8 cellular contexts compared by ENCODE assay signal in genomic region chr22:49046546-49047305, GRCh38.
A peak's percentile ranks its signal among the peaks of the same experiment; 100 is the strongest.
DNase-seq lines count a peak whose midpoint lies in the region; ATAC-seq, FAIRE-seq and TF ChIP-seq lines count a peak whose summit lies in the region.

No MANE protein-coding gene starts in this region.

- no peak overlapping the region for H2AFZ ChIP-seq in GM23338

- no peak for FAIRE-seq in kidney (lab: Jason Lieb, UNC)

- H3K9ac ChIP-seq in kidney (ENCODE audit: low read length in 2 of 2), result no peak overlapping the region

- H3K27ac ChIP-seq in GM23338 (ENCODE audit: low read depth), result no peak overlapping the region
- H3K27ac ChIP-seq in kidney (ENCODE audit: low read depth in 2 of 2, low read length in 2 of 2), result no peak overlapping the region
- no peak overlapping the region for H3K27ac ChIP-seq in suprapubic skin
- no peak overlapping the region for H3K27ac ChIP-seq in vagina

- peaks cover 6% of the 10 kb centered on the region for H3K4me1 Mint-ChIP-seq in GM23338
- no peaks in the 10 kb centered on the region for H3K4me1 Mint-ChIP-seq in activated T-cell treated with anti-CD3 and anti-CD28 coated beads, Interleukin-2, amount 50 U/mL, for 4 hours (ENCODE audit: low read depth)
- peaks cover 3% of the 10 kb centered on the region for H3K4me1 Mint-ChIP-seq in T-helper 2 cell treated with Interferon-gamma antibody and Interleukin-4, amounts not matched to agents 5 μg/mL and 100 μg/mL, for 36 hours (ENCODE audit: low read depth)

- no peaks in the 10 kb centered on the region for H3K9me2 ChIP-seq in GM23338 (ENCODE audit: insufficient read depth)

- H3K4me3 ChIP-seq in GM23338 (no peak overlapping the region), kidney (ENCODE audit: low read length in 2 of 2) (no peak overlapping the region), suprapubic skin (no peak overlapping the region), vagina (no peak overlapping the region)

- H3K79me2 ChIP-seq in GM23338 (replicated peaks; ENCODE audit: insufficient read depth), result no peaks in the 10 kb centered on the region

- 50% methylated on average over 12 of the region's 17 CpGs for WGBS in suprapubic skin

- intact Hi-C loops in kidney (cut with DNase I), result no loop called here
- intact Hi-C loops in vagina (cut with DNase I), result no loop called here

- H3K36me3 ChIP-seq in GM23338 (ENCODE audit: insufficient read depth), result no peaks in the 10 kb centered on the region; the same call in 1 of the 2 replicates
- no peaks in the 10 kb centered on the region for H3K36me3 ChIP-seq in kidney (ENCODE audit: control insufficient read depth in 1 of 2, insufficient read depth in 2 of 2, low read length in 2 of 2)
- no peaks in the 10 kb centered on the region for H3K36me3 ChIP-seq in suprapubic skin
- no peaks in the 10 kb centered on the region for H3K36me3 ChIP-seq in vagina

- no peak for TF ChIP-seq EP300 in suprapubic skin (IDR thresholded peaks at IDR 0.05)

- H3K4me2 ChIP-seq in GM23338, result no peak overlapping the region

- H3K9me3 ChIP-seq in kidney (ENCODE audit: control insufficient read depth in 1 of 2, low read length in 2 of 2) (no peaks in the 10 kb centered on the region), suprapubic skin (no peaks in the 10 kb centered on the region), vagina (no peaks in the 10 kb centered on the region)

- TF ChIP-seq POLR2A in suprapubic skin (IDR thresholded peaks at IDR 0.05), result no peak
- TF ChIP-seq POLR2A in vagina (IDR thresholded peaks at IDR 0.05), result no peak

- H3K4me1 ChIP-seq in GM23338 (ENCODE audit: insufficient read depth) (no peaks in the 10 kb centered on the region), kidney (ENCODE audit: control insufficient read depth in 1 of 2, insufficient read depth in 1 of 2, low read depth in 1 of 2, low read length in 2 of 2) (no peaks in the 10 kb centered on the region), suprapubic skin (no peaks in the 10 kb centered on the region), vagina (no peaks in the 10 kb centered on the region)

- no peak for TF ChIP-seq CTCF in GM23338 (conservative IDR thresholded peaks at IDR 0.05; ENCODE audit: low read depth in 2 of 2)
- TF ChIP-seq CTCF in kidney (IDR thresholded peaks at IDR 0.05; ENCODE audit: borderline replicate concordance, extremely low read depth, insufficient read depth), result peak; percentile 24
- TF ChIP-seq CTCF in suprapubic skin (IDR thresholded peaks at IDR 0.05), result peak in 1 of 2 donors; percentile 47
- no peak for TF ChIP-seq CTCF in vagina (IDR thresholded peaks at IDR 0.05)

- H3K36me3 Mint-ChIP-seq in GM23338 (ENCODE audit: low read depth), result no peaks in the 10 kb centered on the region
- no peaks in the 10 kb centered on the region for H3K36me3 Mint-ChIP-seq in activated T-cell treated with anti-CD3 and anti-CD28 coated beads, Interleukin-2, amount 50 U/mL, for 4 hours (ENCODE audit: insufficient read depth)
- no peaks in the 10 kb centered on the region for H3K36me3 Mint-ChIP-seq in T-helper 2 cell treated with Interferon-gamma antibody and Interleukin-4, amounts not matched to agents 5 μg/mL and 100 μg/mL, for 36 hours (ENCODE audit: low read depth)

- no peaks in the 10 kb centered on the region for H3F3A ChIP-seq in GM23338 (replicated peaks; ENCODE audit: low read depth)

- no peaks in the 10 kb centered on the region for H3K27me3 ChIP-seq in GM23338 (ENCODE audit: insufficient read depth)
- H3K27me3 ChIP-seq in suprapubic skin, result peaks cover 42% of the 10 kb centered on the region
- no peaks in the 10 kb centered on the region for H3K27me3 ChIP-seq in vagina

- H3K4me3 Mint-ChIP-seq in GM23338, result no peak overlapping the region; the same call in 2 of the 3 replicates
- no peak overlapping the region for H3K4me3 Mint-ChIP-seq in activated T-cell treated with anti-CD3 and anti-CD28 coated beads, Interleukin-2, amount 50 U/mL, for 4 hours
- no peak overlapping the region for H3K4me3 Mint-ChIP-seq in T-helper 2 cell treated with Interferon-gamma antibody and Interleukin-4, amounts not matched to agents 5 μg/mL and 100 μg/mL, for 36 hours

- peak; percentile 99 for ATAC-seq in GM23338
- peak; percentile 69 to 77 for ATAC-seq in activated T-cell treated with anti-CD3 and anti-CD28 coated beads, Interleukin-2, amount 50 U/mL, for 4 hours
- no peak for ATAC-seq in HG02852 (IDR thresholded peaks at IDR 0.05; ENCODE audit: unreplicated experiment)

- no peaks in the 10 kb centered on the region for H3K9me3 Mint-ChIP-seq in GM23338
- H3K9me3 Mint-ChIP-seq in activated T-cell treated with anti-CD3 and anti-CD28 coated beads, Interleukin-2, amount 50 U/mL, for 4 hours, result no peaks in the 10 kb centered on the region
- no peaks in the 10 kb centered on the region for H3K9me3 Mint-ChIP-seq in T-helper 2 cell treated with Interferon-gamma antibody and Interleukin-4, amounts not matched to agents 5 μg/mL and 100 μg/mL, for 36 hours

- H3K27ac Mint-ChIP-seq in GM23338, result no peak overlapping the region
- no peak overlapping the region for H3K27ac Mint-ChIP-seq in T-helper 2 cell treated with Interferon-gamma antibody and Interleukin-4, amounts not matched to agents 5 μg/mL and 100 μg/mL, for 36 hours

- no peaks in the 10 kb centered on the region for H4K20me1 ChIP-seq in GM23338 (replicated peaks; ENCODE audit: insufficient read depth)

- DNase-seq in GM23338 (ENCODE audit: low spot score), result no peak
- peak; percentile 17 for DNase-seq in NCI-H2107 (lab: John Stamatoyannopoulos, UW)
- no peak for DNase-seq in activated T-cell treated with anti-CD3 and anti-CD28 coated beads, Interleukin-2, amount 50 U/mL, for 4 hours
- DNase-seq in kidney, result no peak
- DNase-seq in suprapubic skin (ENCODE audit: low spot score in 2 of 2), result peak; percentile 61 to 77
- DNase-seq in T-helper 2 cell treated with Interferon-gamma antibody and Interleukin-4, amounts not matched to agents 5 μg/mL and 100 μg/mL, for 36 hours (ENCODE audit: low spot score), result no peak
- DNase-seq in vagina (ENCODE audit: extremely low spot score in 2 of 2), result no peak

- H3K27me3 Mint-ChIP-seq in GM23338 (ENCODE audit: insufficient read depth, low read depth, poor library complexity), result peaks cover 11% of the 10 kb centered on the region
- H3K27me3 Mint-ChIP-seq in activated T-cell treated with anti-CD3 and anti-CD28 coated beads, Interleukin-2, amount 50 U/mL, for 4 hours (ENCODE audit: low read depth), result peaks cover 21% of the 10 kb centered on the region
- no peaks in the 10 kb centered on the region for H3K27me3 Mint-ChIP-seq in T-helper 2 cell treated with Interferon-gamma antibody and Interleukin-4, amounts not matched to agents 5 μg/mL and 100 μg/mL, for 36 hours (ENCODE audit: low read depth)

TF ChIP-seq in GM23338, 12 proteins besides CTCF, POLR2A, EP300 and RAD21 (continues in another document):
- no peak for TF ChIP-seq ZNF331 (CRISPR knock-in tag; IDR thresholded peaks at IDR 0.05; ENCODE audit: low read depth)
- TF ChIP-seq, protein P1, sequence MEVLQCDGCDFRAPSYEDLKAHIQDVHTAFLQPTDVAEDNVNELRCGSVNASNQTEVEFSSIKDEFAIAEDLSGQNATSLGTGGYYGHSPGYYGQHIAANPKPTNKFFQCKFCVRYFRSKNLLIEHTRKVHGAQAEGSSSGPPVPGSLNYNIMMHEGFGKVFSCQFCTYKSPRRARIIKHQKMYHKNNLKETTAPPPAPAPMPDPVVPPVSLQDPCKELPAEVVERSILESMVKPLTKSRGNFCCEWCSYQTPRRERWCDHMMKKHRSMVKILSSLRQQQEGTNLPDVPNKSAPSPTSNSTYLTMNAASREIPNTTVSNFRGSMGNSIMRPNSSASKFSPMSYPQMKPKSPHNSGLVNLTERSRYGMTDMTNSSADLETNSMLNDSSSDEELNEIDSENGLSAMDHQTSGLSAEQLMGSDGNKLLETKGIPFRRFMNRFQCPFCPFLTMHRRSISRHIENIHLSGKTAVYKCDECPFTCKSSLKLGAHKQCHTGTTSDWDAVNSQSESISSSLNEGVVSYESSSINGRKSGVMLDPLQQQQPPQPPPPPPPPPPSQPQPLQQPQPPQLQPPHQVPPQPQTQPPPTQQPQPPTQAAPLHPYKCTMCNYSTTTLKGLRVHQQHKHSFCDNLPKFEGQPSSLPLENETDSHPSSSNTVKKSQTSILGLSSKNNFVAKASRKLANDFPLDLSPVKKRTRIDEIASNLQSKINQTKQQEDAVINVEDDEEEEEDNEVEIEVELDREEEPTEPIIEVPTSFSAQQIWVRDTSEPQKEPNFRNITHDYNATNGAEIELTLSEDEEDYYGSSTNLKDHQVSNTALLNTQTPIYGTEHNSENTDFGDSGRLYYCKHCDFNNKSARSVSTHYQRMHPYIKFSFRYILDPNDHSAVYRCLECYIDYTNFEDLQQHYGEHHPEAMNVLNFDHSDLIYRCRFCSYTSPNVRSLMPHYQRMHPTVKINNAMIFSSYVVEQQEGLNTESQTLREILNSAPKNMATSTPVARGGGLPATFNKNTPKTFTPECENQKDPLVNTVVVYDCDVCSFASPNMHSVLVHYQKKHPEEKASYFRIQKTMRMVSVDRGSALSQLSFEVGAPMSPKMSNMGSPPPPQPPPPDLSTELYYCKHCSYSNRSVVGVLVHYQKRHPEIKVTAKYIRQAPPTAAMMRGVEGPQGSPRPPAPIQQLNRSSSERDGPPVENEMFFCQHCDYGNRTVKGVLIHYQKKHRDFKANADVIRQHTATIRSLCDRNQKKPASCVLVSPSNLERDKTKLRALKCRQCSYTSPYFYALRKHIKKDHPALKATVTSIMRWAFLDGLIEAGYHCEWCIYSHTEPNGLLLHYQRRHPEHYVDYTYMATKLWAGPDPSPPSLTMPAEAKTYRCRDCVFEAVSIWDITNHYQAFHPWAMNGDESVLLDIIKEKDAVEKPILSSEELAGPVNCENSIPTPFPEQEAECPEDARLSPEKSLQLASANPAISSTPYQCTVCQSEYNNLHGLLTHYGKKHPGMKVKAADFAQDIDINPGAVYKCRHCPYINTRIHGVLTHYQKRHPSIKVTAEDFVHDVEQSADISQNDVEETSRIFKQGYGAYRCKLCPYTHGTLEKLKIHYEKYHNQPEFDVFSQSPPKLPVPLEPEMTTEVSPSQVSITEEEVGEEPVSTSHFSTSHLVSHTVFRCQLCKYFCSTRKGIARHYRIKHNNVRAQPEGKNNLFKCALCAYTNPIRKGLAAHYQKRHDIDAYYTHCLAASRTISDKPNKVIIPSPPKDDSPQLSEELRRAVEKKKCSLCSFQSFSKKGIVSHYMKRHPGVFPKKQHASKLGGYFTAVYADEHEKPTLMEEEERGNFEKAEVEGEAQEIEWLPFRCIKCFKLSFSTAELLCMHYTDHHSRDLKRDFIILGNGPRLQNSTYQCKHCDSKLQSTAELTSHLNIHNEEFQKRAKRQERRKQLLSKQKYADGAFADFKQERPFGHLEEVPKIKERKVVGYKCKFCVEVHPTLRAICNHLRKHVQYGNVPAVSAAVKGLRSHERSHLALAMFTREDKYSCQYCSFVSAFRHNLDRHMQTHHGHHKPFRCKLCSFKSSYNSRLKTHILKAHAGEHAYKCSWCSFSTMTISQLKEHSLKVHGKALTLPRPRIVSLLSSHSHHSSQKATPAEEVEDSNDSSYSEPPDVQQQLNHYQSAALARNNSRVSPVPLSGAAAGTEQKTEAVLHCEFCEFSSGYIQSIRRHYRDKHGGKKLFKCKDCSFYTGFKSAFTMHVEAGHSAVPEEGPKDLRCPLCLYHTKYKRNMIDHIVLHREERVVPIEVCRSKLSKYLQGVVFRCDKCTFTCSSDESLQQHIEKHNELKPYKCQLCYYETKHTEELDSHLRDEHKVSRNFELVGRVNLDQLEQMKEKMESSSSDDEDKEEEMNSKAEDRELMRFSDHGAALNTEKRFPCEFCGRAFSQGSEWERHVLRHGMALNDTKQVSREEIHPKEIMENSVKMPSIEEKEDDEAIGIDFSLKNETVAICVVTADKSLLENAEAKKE (CRISPR knock-in tag; IDR thresholded peaks at IDR 0.05), result no peak

Comparison
In these comparisons a context has a peak if more than half of its experiments do, and no peak if none do; other contexts are left out.
1. DNase-seq: peak in NCI-H2107 (single experiment) and suprapubic skin (2 of 2); none in GM23338 (single experiment), activated T-cell treated with anti-CD3 and anti-CD28 coated beads, Interleukin-2, amount 50 U/mL, for 4 hours (single experiment), kidney (single experiment), T-helper 2 cell treated with Interferon-gamma antibody and Interleukin-4, amounts not matched to agents 5 μg/mL and 100 μg/mL, for 36 hours (single experiment) and vagina (0 of 2).